Comparison of ENCODE assay signal across 9 cellular contexts in genomic region chr16:57628008-57628781, GRCh38. TPM values are rescaled to one million over a fixed set of nuclear protein-coding genes. Genes with fewer than 3 reads are reported as not detected.
A peak's percentile ranks its signal among the peaks of the same experiment; 100 is the strongest.
DNase-seq lines count a peak whose midpoint lies in the region; ATAC-seq and TF ChIP-seq lines count a peak whose summit lies in the region.
"Had no signal": no experiment of that assay in that cellular context is flagged by ENCODE, and none has a peak within 500 bp of the region (broad histone marks: within the 10 kb centered on the region; RNA-seq: fewer than 3 reads in every experiment).

TSS of gene ADGRG1 (plus strand) at chr16:57628630. CDS start at chr16:57650288, 21,658 bp downstream.

- H3K9me3 ChIP-seq in RWPE2 (ENCODE audit: severe bottlenecking) = no peaks in the 10 kb centered on the region
- H3K9me3 ChIP-seq in left ventricle myocardium inferior (replicated peaks) = no peaks in the 10 kb centered on the region
- H3K9me3 ChIP-seq: neutrophil had no signal

- H3K4me3 ChIP-seq in RWPE2 (ENCODE audit: severe bottlenecking) = no peak within 1 kb of the TSS
- peak within 1 kb of the TSS; percentile 70 for H3K4me3 ChIP-seq in left ventricle myocardium inferior

- H3K36me3 ChIP-seq in RWPE2 (ENCODE audit: low read depth) (peaks cover 35% of the 10 kb centered on the region), left ventricle myocardium inferior (no peaks in the 10 kb centered on the region)
- H3K36me3 ChIP-seq: neutrophil had no signal

- H3K27me3 ChIP-seq in RWPE2 (ENCODE audit: insufficient read depth, poor library complexity, severe bottlenecking) (no peaks in the 10 kb centered on the region), left ventricle myocardium inferior (ENCODE audit: low read depth) (peaks cover 15% of the 10 kb centered on the region)

- TF ChIP-seq CTCF in RWPE2 (IDR thresholded peaks at IDR 0.05; ENCODE audit: poor library complexity, severe bottlenecking) (no peak), left ventricle myocardium inferior (IDR thresholded peaks at IDR 0.05; ENCODE audit: borderline replicate concordance) (peak; percentile 18)

- peak; percentile 24 for DNase-seq in NCI-H510A (lab: John Stamatoyannopoulos, UW)
- no peak for DNase-seq in NCI-H510A treated with DMSO at 0.1 percent for 48 hours (lab: John Stamatoyannopoulos, UW)
- DNase-seq in RWPE2 (ENCODE audit: low spot score) = peak; percentile 95
- peak in 57 of 58 donors; percentile 25 to 94 (median 81) for DNase-seq in anterior cingulate cortex (lab: John Stamatoyannopoulos, UW)
- DNase-seq in left ventricle myocardium inferior = peak; percentile 64
- DNase-seq in posterior vena cava (ENCODE audit: low spot score) = peak; percentile 94
- no peak for DNase-seq in inferior parietal cortex (ENCODE audit: extremely low spot score)

- intact Hi-C loops in left ventricle myocardium inferior (cut with micrococcal nuclease) (no loop called here), posterior vena cava (cut with DNase I) (no loop called here)

- peak; percentile 83 for ATAC-seq in RWPE2 (ENCODE audit: low read depth)
- ATAC-seq in GM21786 (IDR thresholded peaks at IDR 0.05; ENCODE audit: unreplicated experiment) = no peak

- H3K4me1 ChIP-seq in RWPE2 (ENCODE audit: insufficient read depth, poor library complexity, severe bottlenecking) = peaks cover 36% of the 10 kb centered on the region
- peaks cover 56% of the 10 kb centered on the region for H3K4me1 ChIP-seq in left ventricle myocardium inferior

- peak within 1 kb of the TSS; percentile 89 for H3K27ac ChIP-seq in RWPE2 (ENCODE audit: poor library complexity, severe bottlenecking)
- H3K27ac ChIP-seq in left ventricle myocardium inferior (replicated peaks) = peak within 1 kb of the TSS; percentile 93
- H3K27ac ChIP-seq: neutrophil had no signal

RNA-seq across cellular contexts. Expression of gene ADGRG1, which starts in this region (rescaled TPM):
- total RNA-seq in left ventricle myocardium inferior (21.3 TPM), posterior vena cava (10 to 100 TPM; 28.0 to 28.5 TPM)

Comparison
In these comparisons a context has a peak if more than half of its experiments do, and no peak if none do; other contexts are left out.
1. DNase-seq: peak in NCI-H510A (single experiment), RWPE2 (single experiment), anterior cingulate cortex (57 of 58), left ventricle myocardium inferior (single experiment) and posterior vena cava (single experiment); none in NCI-H510A treated with DMSO at 0.1 percent for 48 hours (single experiment) and inferior parietal cortex (single experiment).